In the genomic region with DNA sequence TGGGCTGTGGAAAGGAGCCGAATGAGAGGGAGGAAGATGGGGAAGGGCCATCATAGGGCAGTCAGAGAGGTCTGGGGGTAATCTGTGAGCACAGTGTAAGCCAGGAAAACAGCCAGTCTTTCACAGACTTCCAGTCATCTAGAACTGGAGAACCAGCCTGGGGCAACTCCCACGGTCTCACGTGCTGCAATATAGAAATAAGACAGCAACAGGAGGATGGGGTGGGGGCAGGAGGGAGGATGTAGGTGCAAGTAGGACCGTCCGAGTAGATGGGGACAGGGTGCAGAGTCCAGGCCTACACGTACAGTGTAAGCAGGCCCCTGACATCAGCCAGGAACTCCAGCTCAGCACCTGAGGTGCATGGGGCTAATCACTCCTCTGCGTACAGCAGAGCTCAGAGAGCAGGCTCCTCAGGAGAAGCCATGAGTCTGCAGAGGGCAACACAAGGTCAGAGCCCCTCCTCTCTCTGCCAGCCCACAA, we compare ENCODE assay signal across 15 cellular contexts. TPM values are rescaled to one million over a fixed set of nuclear protein-coding genes. Genes with fewer than 3 reads are reported as not detected.
A peak's percentile ranks its signal among the peaks of the same experiment; 100 is the strongest.
DNase-seq lines count a peak whose midpoint lies in the region; ATAC-seq and TF ChIP-seq lines count a peak whose summit lies in the region.
"Had no signal": no experiment of that assay in that cellular context is flagged by ENCODE, and none has a peak within 500 bp of the region (broad histone marks: within the 10 kb centered on the region; RNA-seq: fewer than 3 reads in every experiment).

No MANE protein-coding gene starts in this region.

- DNase-seq in HFFc6 (no peak), kidney tubule cell (ENCODE audit: low spot score) (peak; percentile 48), NAMALWA (ENCODE audit: low spot score) (no peak), NCI-H510A (lab: John Stamatoyannopoulos, UW) (no peak)
- DNase-seq: activated CD4-positive, alpha-beta T cell treated with anti-CD3 and anti-CD28 coated beads, Interleukin-2, amount 50 U/mL, for 4 hours; amniotic stem cell; effector memory CD8-positive, alpha-beta T cell; heart right ventricle; midbrain; NCI-H1092; NCI-H69; right cardiac atrium had no signal

- no peaks in the 10 kb centered on the region for H3K79me2 ChIP-seq in ACC112 (ENCODE audit: control insufficient read depth, insufficient read depth, low read length, unreplicated experiment)

- no peak overlapping the region for H2AFZ ChIP-seq in ACC112 (ENCODE audit: low read length, unreplicated experiment)

- H3K4me3 ChIP-seq in ACC112 (ENCODE audit: low read depth, low read length) = no peak overlapping the region
- H3K4me3 ChIP-seq: heart right ventricle had no signal

- H3K36me3 ChIP-seq in ACC112 (ENCODE audit: insufficient read depth, low read length) = no peaks in the 10 kb centered on the region
- H3K36me3 ChIP-seq: heart right ventricle had no signal

- no peaks in the 10 kb centered on the region for H3K9me3 Mint-ChIP-seq in HFFc6
- H3K9me3 Mint-ChIP-seq in activated T-helper 17 cell treated with anti-CD3 and anti-CD28 coated beads, Interleukin-2, amount 50 U/mL, for 72 hours = peaks cover 6% of the 10 kb centered on the region
- H3K9me3 Mint-ChIP-seq: effector memory CD8-positive, alpha-beta T cell had no signal

- no peaks in the 10 kb centered on the region for H3K36me3 Mint-ChIP-seq in HFFc6 (ENCODE audit: low read depth)
- no peaks in the 10 kb centered on the region for H3K36me3 Mint-ChIP-seq in activated T-helper 17 cell treated with anti-CD3 and anti-CD28 coated beads, Interleukin-2, amount 50 U/mL, for 72 hours (ENCODE audit: low read depth)

- H3K27me3 ChIP-seq in ACC112 (ENCODE audit: insufficient read depth, low read length) = no peaks in the 10 kb centered on the region
- H3K27me3 ChIP-seq: heart right ventricle had no signal

- no peaks in the 10 kb centered on the region; the same call in 1 of the 2 replicates for H3K27me3 Mint-ChIP-seq in HFFc6 (ENCODE audit: insufficient read depth)
- no peaks in the 10 kb centered on the region for H3K27me3 Mint-ChIP-seq in activated T-helper 17 cell treated with anti-CD3 and anti-CD28 coated beads, Interleukin-2, amount 50 U/mL, for 72 hours
- H3K27me3 Mint-ChIP-seq: effector memory CD8-positive, alpha-beta T cell had no signal

- no peak for ATAC-seq in activated T-helper 17 cell treated with anti-CD3 and anti-CD28 coated beads, Interleukin-2, amount 50 U/mL, for 72 hours (replicated peaks)
- ATAC-seq in HG03139 (IDR thresholded peaks at IDR 0.05; ENCODE audit: unreplicated experiment) = no peak
- ATAC-seq: effector memory CD8-positive, alpha-beta T cell; heart right ventricle had no signal

- H3K27ac Mint-ChIP-seq in HFFc6 = peak overlapping the region; percentile 24; the same call in 1 of the 2 replicates
- peak overlapping the region; percentile 91 for H3K27ac Mint-ChIP-seq in activated T-helper 17 cell treated with anti-CD3 and anti-CD28 coated beads, Interleukin-2, amount 50 U/mL, for 72 hours

- peaks cover 67% of the 10 kb centered on the region for H3K4me1 ChIP-seq in ACC112 (ENCODE audit: control insufficient read depth, insufficient read depth, low read length, unreplicated experiment)

- no peak overlapping the region for H3K4me3 Mint-ChIP-seq in HFFc6
- H3K4me3 Mint-ChIP-seq in activated T-helper 17 cell treated with anti-CD3 and anti-CD28 coated beads, Interleukin-2, amount 50 U/mL, for 72 hours = peak overlapping the region; percentile 26
- H3K4me3 Mint-ChIP-seq: effector memory CD8-positive, alpha-beta T cell had no signal

- peaks cover 23% of the 10 kb centered on the region for H3K4me1 Mint-ChIP-seq in HFFc6 (ENCODE audit: low read depth)
- peaks cover 42% of the 10 kb centered on the region for H3K4me1 Mint-ChIP-seq in activated T-helper 17 cell treated with anti-CD3 and anti-CD28 coated beads, Interleukin-2, amount 50 U/mL, for 72 hours

- peak overlapping the region; percentile 83 for H3K27ac ChIP-seq in ACC112 (ENCODE audit: low read depth, low read length)
- H3K27ac ChIP-seq: heart right ventricle had no signal

- TF ChIP-seq CTCF in HFFc6 (IDR thresholded peaks at IDR 0.05) = no peak

RNA-seq across cellular contexts. Expression of gene TNFAIP3, which starts 58.2 kb away (rescaled TPM):
- total RNA-seq in HFFc6 (2021; fragmentation: NEBNext Ultra II Directional; extraction: Animal tissue kit (Norgen Biotek cat#: 25700)) = 10 to 100 TPM in 1 of 6 experiments, 1 to 10 TPM in 5; 4.5 to 17.2 (median 7.8) TPM
- 100 to 1,000 TPM; 254 to 663 TPM for total RNA-seq in activated T-helper 17 cell treated with anti-CD3 and anti-CD28 coated beads, Interleukin-2, amount 50 U/mL, for 72 hours

Comparison
In these comparisons a context has a peak if more than half of its experiments do, and no peak if none do; other contexts are left out.
1. RNA of gene TNFAIP3, which starts 58.2 kb away (total RNA-seq): 254 to 663 TPM in activated T-helper 17 cell treated with anti-CD3 and anti-CD28 coated beads, Interleukin-2, amount 50 U/mL, for 72 hours; 4.5 to 17.2 TPM in HFFc6; every median in the first group is over 10 times any median in the second.